Comparison of ENCODE assay signal across 13 cellular contexts in genomic region chr9:124594673-124595072, GRCh38.
DNase-seq lines count a peak whose midpoint lies in the region; TF ChIP-seq lines count a peak whose summit lies in the region.
"Had no signal": no experiment of that assay in that cellular context is flagged by ENCODE, and none has a peak within 500 bp of the region (broad histone marks: within the 10 kb centered on the region; RNA-seq: fewer than 3 reads in every experiment).

No MANE protein-coding gene starts in this region.

- H3K27me3 Mint-ChIP-seq in nephron (ENCODE audit: low read depth) (no peaks in the 10 kb centered on the region), HFFc6 (ENCODE audit: insufficient read depth) (peaks cover 16% of the 10 kb centered on the region)

- H3K27ac Mint-ChIP-seq in nephron (peak overlapping the region; percentile 90 to 96 (median 95)), HFFc6 (no peak overlapping the region)
- H3K27ac Mint-ChIP-seq: IgD-negative memory B cell had no signal

- H3K4me3 ChIP-seq in fibroblast of the aortic adventitia (ENCODE audit: low read depth, low read length) = no peak overlapping the region

- H3K4me1 Mint-ChIP-seq in nephron = peaks cover 73% of the 10 kb centered on the region
- H3K4me1 Mint-ChIP-seq in HFFc6 (ENCODE audit: low read depth) = peaks cover 8% of the 10 kb centered on the region
- H3K4me1 Mint-ChIP-seq: IgD-negative memory B cell had no signal

- H3K9me3 ChIP-seq in ES-I3 (ENCODE audit: control insufficient read depth, insufficient read depth, low read length) = no peaks in the 10 kb centered on the region

- TF ChIP-seq CTCF in fibroblast of the aortic adventitia (IDR thresholded peaks at IDR 0.05; ENCODE audit: insufficient read depth, low read length) (no peak), nephron (IDR thresholded peaks at IDR 0.05; ENCODE audit: unreplicated experiment in 3 of 3) (no peak), HFFc6 (IDR thresholded peaks at IDR 0.05) (no peak)

- CTCF ChIA-PET in HEK293T (lab: Yijun Ruan, JAX) = interaction anchor here (2.3 to 2.5 kb wide), 2 partner anchors 23 to 43 kb away, joined by 5 to 11 read pairs; no protein-coding TSS in a partner anchor

- in situ Hi-C loops in SK-MEL-5 (cut with HindIII; ENCODE audit: low pct_unique_long_range_greater_than_20kb, low sequenced_read_pairs) = no loop called here

- DNase-seq in SK-MEL-5 (ENCODE audit: low read depth, low spot score) = peak; percentile 28
- peak; percentile 7 for DNase-seq in fibroblast of the aortic adventitia (ENCODE audit: low read depth)
- DNase-seq in H4 (ENCODE audit: low spot score) = no peak
- DNase-seq in NCI-H748 (lab: John Stamatoyannopoulos, UW; ENCODE audit: unreplicated experiment) = no peak
- DNase-seq in HEK293T (ENCODE audit: extremely low spot score) = no peak
- no peak for DNase-seq in HFFc6
- DNase-seq: activated CD4-positive, alpha-beta T cell treated with anti-CD3 and anti-CD28 coated beads for 1 hour; activated gamma-delta T cell; GOT3; occipital lobe had no signal

- H3K36me3 ChIP-seq in ES-I3 (ENCODE audit: insufficient read depth, low read length) = no peaks in the 10 kb centered on the region

- H3K9me3 Mint-ChIP-seq in nephron = no peaks in the 10 kb centered on the region
- no peaks in the 10 kb centered on the region for H3K9me3 Mint-ChIP-seq in HFFc6
- H3K9me3 Mint-ChIP-seq: IgD-negative memory B cell had no signal

- peaks cover 64% of the 10 kb centered on the region for H3K4me1 ChIP-seq in ES-I3 (ENCODE audit: insufficient read depth, low read length)

- H3K36me3 Mint-ChIP-seq in nephron (ENCODE audit: low read depth) = peaks cover 3% of the 10 kb centered on the region
- no peaks in the 10 kb centered on the region for H3K36me3 Mint-ChIP-seq in HFFc6 (ENCODE audit: low read depth)
- H3K36me3 Mint-ChIP-seq: IgD-negative memory B cell had no signal

- H3K4me3 Mint-ChIP-seq in nephron (peak overlapping the region; percentile 70 to 79 (median 76)), HFFc6 (no peak overlapping the region)
- H3K4me3 Mint-ChIP-seq: IgD-negative memory B cell had no signal

- POLR2A ChIA-PET in HEK293T (lab: Yijun Ruan, JAX) = no interaction called here

- peak overlapping the region; percentile 47 for H3K9ac ChIP-seq in ES-I3 (ENCODE audit: low read depth, low read length)

TF ChIP-seq in HEK293T, 16 proteins besides CTCF, POLR2A, EP300 and RAD21:
- TF ChIP-seq L3MBTL2 (conservative IDR thresholded peaks at IDR 0.05) = no peak
- no peak for TF ChIP-seq TARDBP (IDR thresholded peaks at IDR 0.05)
- TF ChIP-seq SP1 (IDR thresholded peaks at IDR 0.05) = no peak
- TF ChIP-seq PKNOX1 (IDR thresholded peaks at IDR 0.05) = no peak
- TF ChIP-seq CTBP1 (IDR thresholded peaks at IDR 0.05; ENCODE audit: borderline replicate concordance) = no peak
- TF ChIP-seq ARNT (IDR thresholded peaks at IDR 0.05) = no peak
- no peak for TF ChIP-seq FOXA1 (IDR thresholded peaks at IDR 0.05)
- no peak for TF ChIP-seq ZNF384 (IDR thresholded peaks at IDR 0.05)
- TF ChIP-seq FOXK2 (IDR thresholded peaks at IDR 0.05) = no peak
- TF ChIP-seq ELF4 (IDR thresholded peaks at IDR 0.05) = no peak
- no peak for TF ChIP-seq LEF1 (IDR thresholded peaks at IDR 0.05; ENCODE audit: borderline replicate concordance)
- no peak for TF ChIP-seq HDGF (IDR thresholded peaks at IDR 0.05; ENCODE audit: borderline replicate concordance)
- TF ChIP-seq NFRKB (IDR thresholded peaks at IDR 0.05) = no peak

Comparison
In these comparisons a context has a peak if more than half of its experiments do, and no peak if none do; other contexts are left out.
1. DNase-seq: peak in SK-MEL-5 (single experiment) and fibroblast of the aortic adventitia (single experiment); none in H4 (single experiment), NCI-H748 (single experiment), HEK293T (single experiment) and HFFc6 (single experiment).